Comparison of ENCODE assay signal across 1 cellular context in genomic region chr6:21061892-21062291, GRCh38.
TF ChIP-seq lines count a peak whose summit lies in the region.

No MANE protein-coding gene starts in this region.

TF ChIP-seq in HepG2, 621 proteins besides CTCF, POLR2A, EP300 and RAD21 (continued from another document and continues in another):
- no peak for TF ChIP-seq ZNF646 (CRISPR knock-in tag; IDR thresholded peaks at IDR 0.05)
- no peak for TF ChIP-seq FOXC1 (CRISPR knock-in tag; IDR thresholded peaks at IDR 0.05; ENCODE audit: borderline replicate concordance)
- TF ChIP-seq ZNF644 (CRISPR knock-in tag; IDR thresholded peaks at IDR 0.05; ENCODE audit: low read depth), result 0 out of 2 replicates have a peak, but pooled peaks have one; percentile 37
- TF ChIP-seq ZNF660 (CRISPR knock-in tag; IDR thresholded peaks at IDR 0.05; ENCODE audit: borderline replicate concordance, low read depth), result no peak
- no peak for TF ChIP-seq IRF9 (CRISPR knock-in tag; IDR thresholded peaks at IDR 0.05; ENCODE audit: borderline replicate concordance)
- no peak for TF ChIP-seq ZNF781 (CRISPR knock-in tag; IDR thresholded peaks at IDR 0.05; ENCODE audit: borderline replicate concordance, not compliant biosample characterization)
- no peak for TF ChIP-seq GRHL1 (CRISPR knock-in tag; conservative IDR thresholded peaks at IDR 0.05)
- TF ChIP-seq RCOR2 (CRISPR knock-in tag; IDR thresholded peaks at IDR 0.05), result no peak
- TF ChIP-seq CHD2 (IDR thresholded peaks at IDR 0.05; ENCODE audit: low read depth, low read length), result no peak
- no peak for TF ChIP-seq ZNF777 (CRISPR knock-in tag; IDR thresholded peaks at IDR 0.05)
- no peak for TF ChIP-seq AFF4 (CRISPR knock-in tag; IDR thresholded peaks at IDR 0.05)
- 0 out of 2 replicates have a peak, but pooled peaks have one; percentile 40 for TF ChIP-seq MEF2D (CRISPR knock-in tag; IDR thresholded peaks at IDR 0.05)
- peak; percentile 53; the same call in 1 of the 2 replicates for TF ChIP-seq TEF (CRISPR knock-in tag; IDR thresholded peaks at IDR 0.05)
- TF ChIP-seq PAX8 (CRISPR knock-in tag; IDR thresholded peaks at IDR 0.05; ENCODE audit: borderline replicate concordance), result no peak
- TF ChIP-seq GABPB1 (CRISPR knock-in tag; IDR thresholded peaks at IDR 0.05), result no peak
- no peak for TF ChIP-seq TBP (CRISPR knock-in tag; IDR thresholded peaks at IDR 0.05)
- TF ChIP-seq TRIM22 (IDR thresholded peaks at IDR 0.05), result no peak
- no peak for TF ChIP-seq SOX13 (IDR thresholded peaks at IDR 0.05)
- TF ChIP-seq SOX13 (CRISPR knock-in tag; conservative IDR thresholded peaks at IDR 0.05 in 1 of 2, IDR thresholded peaks at IDR 0.05 in 1 of 2), result peak in 1 of 2 experiments; percentile 41; a peak in 1 of 4 replicates
- TF ChIP-seq HNRNPL (IDR thresholded peaks at IDR 0.05; ENCODE audit: low read depth, low read length), result no peak
- TF ChIP-seq IKZF1 (IDR thresholded peaks at IDR 0.05), result no peak
- no peak for TF ChIP-seq ZNF607 (CRISPR knock-in tag; IDR thresholded peaks at IDR 0.05; ENCODE audit: borderline replicate concordance)
- peak; percentile 55; the same call in 1 of the 2 replicates for TF ChIP-seq ZMYM4 (CRISPR knock-in tag; IDR thresholded peaks at IDR 0.05)
- peak; percentile 53 for TF ChIP-seq NR2F6 (IDR thresholded peaks at IDR 0.05)
- TF ChIP-seq NR2F6 (CRISPR knock-in tag; IDR thresholded peaks at IDR 0.05), result no peak
- no peak for TF ChIP-seq TBX3 (IDR thresholded peaks at IDR 0.05; ENCODE audit: borderline replicate concordance)
- no peak for TF ChIP-seq ZNF547 (CRISPR knock-in tag; IDR thresholded peaks at IDR 0.05)
- no peak for TF ChIP-seq NCOR1 (IDR thresholded peaks at IDR 0.05; ENCODE audit: borderline replicate concordance, low read length)
- no peak for TF ChIP-seq JUN (CRISPR knock-in tag; IDR thresholded peaks at IDR 0.05)
- peak; percentile 63; the same call in 1 of the 2 replicates for TF ChIP-seq HOMEZ (CRISPR knock-in tag; IDR thresholded peaks at IDR 0.05; ENCODE audit: low read depth)
- TF ChIP-seq ARID4A (CRISPR knock-in tag; IDR thresholded peaks at IDR 0.05; ENCODE audit: borderline replicate concordance), result no peak
- TF ChIP-seq DDIT3 (CRISPR knock-in tag; IDR thresholded peaks at IDR 0.05), result no peak
- no peak for TF ChIP-seq ADNP (CRISPR knock-in tag; IDR thresholded peaks at IDR 0.05)
- TF ChIP-seq SOX6 (IDR thresholded peaks at IDR 0.05), result no peak
- TF ChIP-seq SOX6 (CRISPR knock-in tag; IDR thresholded peaks at IDR 0.05), result peak; percentile 38; the same call in 1 of the 2 replicates
